ENCODE assay signal across 18 cellular contexts in the genomic region with DNA sequence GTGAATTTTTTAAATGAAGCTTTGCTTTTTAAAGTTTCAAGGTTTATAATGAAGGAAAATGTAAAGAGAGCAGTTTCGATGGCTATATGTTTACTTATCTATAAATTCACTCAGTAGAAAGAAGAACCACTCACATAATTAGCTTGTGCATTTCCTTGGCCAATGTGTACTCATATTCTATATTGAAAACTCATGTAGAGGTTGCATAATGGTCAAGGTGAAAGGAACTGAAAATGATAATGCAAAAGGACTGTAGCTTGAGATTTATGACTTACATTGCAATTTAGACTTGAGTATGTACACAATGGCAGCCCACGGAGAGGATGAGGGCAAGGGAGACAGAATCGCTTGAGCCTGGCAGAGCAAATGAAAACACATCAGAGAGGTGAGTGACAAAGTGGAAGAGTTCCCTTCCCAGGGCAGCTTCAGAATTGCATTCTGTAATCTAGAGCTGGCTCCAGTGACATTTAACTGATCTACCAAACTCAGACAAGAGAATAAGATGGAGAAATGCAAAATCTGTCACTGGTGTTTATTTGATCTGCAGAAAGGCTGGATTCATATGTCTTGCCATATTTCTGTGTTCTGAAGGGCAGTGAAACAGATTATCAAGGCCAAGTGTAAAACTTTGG.
A peak's percentile ranks its signal among the peaks of the same experiment; 100 is the strongest.
DNase-seq lines count a peak whose midpoint lies in the region; ATAC-seq, FAIRE-seq and TF ChIP-seq lines count a peak whose summit lies in the region.
"Had no signal": no experiment of that assay in that cellular context is flagged by ENCODE, and none has a peak within 500 bp of the region (broad histone marks: within the 10 kb centered on the region; RNA-seq: fewer than 3 reads in every experiment).

No MANE protein-coding gene starts in this region.

- no peak overlapping the region for H4K8ac ChIP-seq in H1 (ENCODE audit: extremely low read depth, insufficient read depth, low read length)

- no peak overlapping the region for H4K5ac ChIP-seq in H1 (ENCODE audit: insufficient read length, low read depth, low read length)

- H3K27ac ChIP-seq in H1 (ENCODE audit: low read depth, low read length): no peak overlapping the region
- H3K27ac ChIP-seq: left lung, ovary, suprapubic skin had no signal

- H4K20me1 ChIP-seq in H1 (replicated peaks in 1 of 2; ENCODE audit: control insufficient read depth in 1 of 2, insufficient read depth in 2 of 2, low read length in 2 of 2): no peaks in the 10 kb centered on the region

- ATAC-seq in HG02870 (IDR thresholded peaks at IDR 0.05; ENCODE audit: unreplicated experiment): peak; percentile 80
- ATAC-seq: left lung, T-helper 17 cell had no signal

- H2AFZ ChIP-seq in H1 (ENCODE audit: low read length): peak overlapping the region; percentile 7; the same call in 1 of the 2 replicates

- H2BK12ac ChIP-seq in H1 (ENCODE audit: low read depth, low read length): no peak overlapping the region

- no peak overlapping the region for H3K4me2 ChIP-seq in H1 (ENCODE audit: insufficient read depth in 1 of 2, low read depth in 2 of 2, low read length in 2 of 2)

- no peak for TF ChIP-seq EP300 in H1 (IDR thresholded peaks at IDR 0.05; ENCODE audit: borderline replicate concordance in 1 of 2, low read depth in 2 of 2, low read length in 2 of 2)

- TF ChIP-seq POLR2A in GM12892 (IDR thresholded peaks at IDR 0.05; ENCODE audit: low read depth, low read length): no peak
- TF ChIP-seq POLR2A in H1 (IDR thresholded peaks at IDR 0.05; ENCODE audit: control extremely low read depth in 1 of 2, low read depth in 2 of 2, low read length in 2 of 2): no peak
- no peak for TF ChIP-seq POLR2A in lower leg skin (IDR thresholded peaks at IDR 0.05)

- H3K9ac ChIP-seq in H1 (replicated peaks in 1 of 4; ENCODE audit: extremely low read depth in 1 of 4, low read depth in 3 of 4, low read length in 3 of 4): no peak overlapping the region

- H3K14ac ChIP-seq in H1 (ENCODE audit: insufficient read length): no peak overlapping the region

- H3K4ac ChIP-seq in H1 (replicated peaks; ENCODE audit: insufficient read length, low read depth, low read length): no peak overlapping the region

- no peak overlapping the region for H2BK5ac ChIP-seq in H1 (ENCODE audit: low read depth, low read length)

- intact Hi-C loops in lower leg skin (cut with DNase I; ENCODE audit: low total_unique reads): no loop called here

- H3K56ac ChIP-seq in H1 (replicated peaks; ENCODE audit: insufficient read length, low read depth, low read length): no peak overlapping the region

- H3K36me3 ChIP-seq in H1 (ENCODE audit: control insufficient read depth in 2 of 4, insufficient read depth in 4 of 4, low read length in 3 of 4): no peaks in the 10 kb centered on the region
- H3K36me3 ChIP-seq: left lung, ovary, suprapubic skin had no signal

- no peak overlapping the region for H4K91ac ChIP-seq in H1 (replicated peaks; ENCODE audit: insufficient read length, low read length)

- POLR2A ChIA-PET in H1 (lab: Charles Lee; ENCODE audit: partially characterized antibody): no interaction called here

- no peak overlapping the region for H2BK15ac ChIP-seq in H1 (ENCODE audit: low read length)

- H3K79me2 ChIP-seq in H1 (ENCODE audit: control insufficient read depth in 1 of 2, insufficient read depth in 2 of 2, low read length in 2 of 2): no peaks in the 10 kb centered on the region

- no peaks in the 10 kb centered on the region; the same call in 1 of the 2 replicates for H3K23me2 ChIP-seq in H1 (ENCODE audit: low read depth, low read length)

- H3K4me3 ChIP-seq in H1 (ENCODE audit: extremely low read depth in 1 of 4, insufficient read depth in 2 of 4, low read depth in 3 of 4, low read length in 4 of 4) (no peak overlapping the region), lower leg skin (ENCODE audit: low read depth, poor library complexity, severe bottlenecking) (no peak overlapping the region)
- H3K4me3 ChIP-seq: left lung, ovary, suprapubic skin had no signal

- peak; percentile 69 for FAIRE-seq in GM12892 (lab: Jason Lieb, UNC)
- no peak for FAIRE-seq in H1 (lab: Jason Lieb, UNC)

- no peak overlapping the region for H2BK20ac ChIP-seq in H1 (ENCODE audit: low read length)

- TF ChIP-seq CTCF in H1 (IDR thresholded peaks at IDR 0.05; ENCODE audit: control extremely low read depth in 1 of 3, insufficient read depth in 1 of 3, low read depth in 1 of 3, low read length in 3 of 3): no peak
- TF ChIP-seq CTCF in lower leg skin (IDR thresholded peaks at IDR 0.05): no peak

- H2BK120ac ChIP-seq in H1 (replicated peaks; ENCODE audit: low read depth, low read length): no peak overlapping the region

- no peak for DNase-seq in GM12892 (ENCODE audit: insufficient read length)
- DNase-seq in NCI-H1930 (lab: John Stamatoyannopoulos, UW): peak; percentile 20 to 51
- DNase-seq in H1 (ENCODE audit: low read depth in 1 of 2, low spot score in 2 of 2): no peak
- DNase-seq in foreskin melanocyte: no peak
- DNase-seq in activated CD4-positive, alpha-beta T cell treated with anti-CD3 and anti-CD28 coated beads, Interleukin-2, amount 50 U/mL, for 4 hours: no peak
- DNase-seq in SIG-M5 (lab: John Stamatoyannopoulos, UW): no peak
- no peak for DNase-seq in lower leg skin (ENCODE audit: low spot score in 2 of 2)
- DNase-seq: activated CD4-positive, CD25-positive, alpha-beta regulatory T cell; activated effector memory CD4-positive, alpha-beta T cell treated with Interleukin-2 at 50 U/mL for 16 hours; amygdala; cerebellar nuclear complex; effector memory CD4-positive, alpha-beta T cell; Karpas-422; left lung; ovary; T-helper 17 cell had no signal

- no peaks in the 10 kb centered on the region for H3K79me1 ChIP-seq in H1 (ENCODE audit: low read depth, low read length)

- WGBS in H1 (ENCODE audit: extremely low coverage in 1 of 2, insufficient coverage in 1 of 2, insufficient read length in 1 of 2, insufficient replicate concordance in 2 of 2, low coverage in 1 of 2, low lambda C conversion rate in 2 of 2, missing lambda C conversion rate in 1 of 2), 2 experiments: 90% methylated on average over 3 of the region's 3 CpGs; no CpG with 5 or more reads in 1 of the 2 experiments
- 76 to 78% methylated on average over 3 of the region's 3 CpGs for WGBS in lower leg skin, 2 donors

- CTCF ChIA-PET in H1 (lab: Charles Lee; ENCODE audit: partially characterized antibody): interaction anchor here (0.8 to 1.3 kb wide), 3 partner anchors 8 to 25 kb away, joined by 3 to 4 read pairs (median 3); no protein-coding TSS in a partner anchor

- H2AK5ac ChIP-seq in H1 (ENCODE audit: low read depth, low read length): no peak overlapping the region

- H3K18ac ChIP-seq in H1 (ENCODE audit: extremely low read depth, low read length): no peak overlapping the region

- no peaks in the 10 kb centered on the region for H3K9me3 ChIP-seq in H1 (ENCODE audit: insufficient read depth in 2 of 2, low read depth in 1 of 2, low read length in 1 of 2)
- H3K9me3 ChIP-seq: left lung, ovary, suprapubic skin had no signal

- H3K27me3 ChIP-seq in H1 (replicated peaks in 1 of 4; ENCODE audit: control insufficient read depth in 3 of 4, extremely low read depth in 1 of 4, insufficient read depth in 3 of 4, low read length in 3 of 4): no peaks in the 10 kb centered on the region
- H3K27me3 ChIP-seq: left lung, ovary, suprapubic skin had no signal

- H3K23ac ChIP-seq in H1 (ENCODE audit: insufficient read length): peak overlapping the region; percentile 15

- TF ChIP-seq RAD21 in H1 (IDR thresholded peaks at IDR 0.05 in 1 of 2, conservative IDR thresholded peaks at IDR 0.05 in 1 of 2; ENCODE audit: low read depth in 2 of 2, low read length in 2 of 2): no peak

- H3K4me1 ChIP-seq in H1 (replicated peaks in 1 of 4; ENCODE audit: control insufficient read depth in 3 of 4, insufficient read depth in 4 of 4, low read length in 3 of 4): no peaks in the 10 kb centered on the region
- H3K4me1 ChIP-seq: left lung, suprapubic skin had no signal

TF ChIP-seq in H1, 55 proteins besides CTCF, POLR2A, EP300 and RAD21 (continues in another document):
- TF ChIP-seq GTF2F1 (IDR thresholded peaks at IDR 0.05; ENCODE audit: borderline replicate concordance, low read depth, low read length) (no peak), HDAC6 (IDR thresholded peaks at IDR 0.05; ENCODE audit: low read depth, low read length) (no peak), JUN (IDR thresholded peaks at IDR 0.05; ENCODE audit: low read depth, low read length) (no peak), RBBP5 (IDR thresholded peaks at IDR 0.05; ENCODE audit: borderline replicate concordance, low read depth, low read length) (no peak)

Comparison
In these comparisons a context has a peak if more than half of its experiments do, and no peak if none do; other contexts are left out.
1. DNase-seq: peak in NCI-H1930 (2 of 2); none in GM12892 (single experiment), H1 (0 of 2), foreskin melanocyte (single experiment), activated CD4-positive, alpha-beta T cell treated with anti-CD3 and anti-CD28 coated beads, Interleukin-2, amount 50 U/mL, for 4 hours (0 of 2), SIG-M5 (single experiment) and lower leg skin (0 of 2).